ENCODE assay signal across 19 cellular contexts in the genomic region with DNA sequence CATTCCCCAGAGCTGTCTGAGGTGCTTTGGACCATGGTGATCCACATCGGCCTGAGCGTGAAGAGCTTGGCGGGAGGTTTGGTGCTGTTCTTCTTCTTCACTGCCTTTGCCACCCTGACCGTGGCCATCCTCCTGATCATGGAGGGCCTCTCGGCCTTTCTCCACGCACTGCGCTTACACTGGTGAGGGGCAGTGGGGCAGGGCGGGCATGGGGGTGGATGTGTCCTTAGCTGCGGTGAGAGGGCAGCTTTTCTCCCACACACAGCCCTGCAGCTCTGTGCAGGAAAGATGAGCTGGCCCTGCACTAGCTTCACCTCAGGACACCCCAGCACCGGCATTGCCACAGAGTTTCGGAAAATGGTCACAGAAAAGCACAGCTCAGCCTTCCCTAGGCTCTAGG. TPM values are rescaled to one million over a fixed set of nuclear protein-coding genes. Genes with fewer than 3 reads are reported as not detected.
DNase-seq lines count a peak whose midpoint lies in the region; ATAC-seq and TF ChIP-seq lines count a peak whose summit lies in the region.
"Had no signal": no experiment of that assay in that cellular context is flagged by ENCODE, and none has a peak within 500 bp of the region (broad histone marks: within the 10 kb centered on the region; RNA-seq: fewer than 3 reads in every experiment).

No MANE protein-coding gene starts in this region.

- peaks cover 13 to 29% of the 10 kb centered on the region in 2 donors for H3K36me3 ChIP-seq in ascending aorta
- H3K36me3 ChIP-seq in esophagus squamous epithelium: peaks cover 0 to 62% (median 14%) of the 10 kb centered on the region in 3 donors
- no peaks in the 10 kb centered on the region for H3K36me3 ChIP-seq in prostate gland
- H3K36me3 ChIP-seq in thyroid gland: peaks cover 9 to 13% of the 10 kb centered on the region in 2 donors
- H3K36me3 ChIP-seq in mesendoderm (ENCODE audit: control insufficient read depth, insufficient read depth, low read length): peaks cover 3% of the 10 kb centered on the region
- peaks cover 0 to 21% (median 3%) of the 10 kb centered on the region in 4 donors for H3K36me3 ChIP-seq in right lobe of liver

- no peak overlapping the region for H3K4me2 ChIP-seq in mesendoderm (ENCODE audit: low read length)

- 93 to 96% methylated on average over 5 to 9 of the region's 11 CpGs for WGBS in esophagus squamous epithelium, 2 donors
- 94% methylated on average over 11 of the region's 11 CpGs for whole genome bisulfite sequencing in prostate gland
- 92 to 97% methylated on average over 9 to 10 of the region's 11 CpGs for WGBS in thyroid gland, 2 donors
- WGBS in mesendoderm (ENCODE audit: extremely low coverage, insufficient coverage, low lambda C conversion rate): no CpG with 5 or more reads among the region's 11 CpGs
- no CpG with 5 or more reads among the region's 11 CpGs for WGBS in right lobe of liver (ENCODE audit: insufficient coverage, low coverage, low lambda C conversion rate, missing lambda C conversion rate)

- no peak overlapping the region for H3K4ac ChIP-seq in mesendoderm (ENCODE audit: low read depth, low read length)

- ATAC-seq in HG03280 (IDR thresholded peaks at IDR 0.05; ENCODE audit: unreplicated experiment) (no peak), right lobe of liver (no peak)
- ATAC-seq: Right ventricle myocardium inferior had no signal

- H3K9me3 ChIP-seq in ascending aorta (no peaks in the 10 kb centered on the region), esophagus squamous epithelium (no peaks in the 10 kb centered on the region), prostate gland (no peaks in the 10 kb centered on the region), thyroid gland (no peaks in the 10 kb centered on the region), right lobe of liver (no peaks in the 10 kb centered on the region)
- H3K9me3 ChIP-seq: BE2C had no signal

- H3K27ac ChIP-seq in ascending aorta (peak overlapping the region; percentile 73 to 96), esophagus squamous epithelium (peak overlapping the region in 3 of 4 donors; percentile 68 to 76 (median 73)), prostate gland (peak overlapping the region; percentile 52 to 58), thyroid gland (peak overlapping the region in 2 of 3 donors; percentile 56 to 76), mesendoderm (ENCODE audit: low read depth, low read length) (no peak overlapping the region), right lobe of liver (peak overlapping the region in 1 of 3 donors; percentile 72)
- H3K27ac ChIP-seq: GM23248, HL-60 had no signal

- no peak overlapping the region for H4K5ac ChIP-seq in mesendoderm (ENCODE audit: low read length)

- no peak overlapping the region for H2BK15ac ChIP-seq in mesendoderm (replicated peaks; ENCODE audit: low read depth)

- H3K79me2 ChIP-seq in mesendoderm (ENCODE audit: control insufficient read depth, insufficient read depth, low read length): no peaks in the 10 kb centered on the region

- H3K56ac ChIP-seq in mesendoderm (ENCODE audit: low read length): no peak overlapping the region

- H3K4me3 ChIP-seq in ascending aorta (no peak overlapping the region), esophagus squamous epithelium (no peak overlapping the region), prostate gland (no peak overlapping the region), thyroid gland (replicated peaks in 1 of 3) (no peak overlapping the region), mesendoderm (ENCODE audit: low read length) (no peak overlapping the region), right lobe of liver (no peak overlapping the region)
- H3K4me3 ChIP-seq: GM23248 had no signal

- H3K79me1 ChIP-seq in mesendoderm (ENCODE audit: low read length): no peaks in the 10 kb centered on the region

- H3K9ac ChIP-seq in mesendoderm (ENCODE audit: low read length): no peak overlapping the region
- H3K9ac ChIP-seq: GM23248 had no signal

- DNase-seq in ascending aorta (ENCODE audit: low spot score in 2 of 2) (no peak), esophagus squamous epithelium (lab: John Stamatoyannopoulos, UW) (no peak), prostate gland (ENCODE audit: low spot score) (no peak), thyroid gland (no peak), mesendoderm (no peak), SW 1271 (lab: John Stamatoyannopoulos, UW) (no peak), right lobe of liver (no peak)
- DNase-seq: BE2C; CD4-positive, alpha-beta memory T cell; DND-41; GDM1; GM23248; KBM-7; NCI-H1092; NCI-H187 treated with DMSO at 0.1 percent for 48 hours; NCI-H446 had no signal

- no peak overlapping the region for H3K23ac ChIP-seq in mesendoderm (ENCODE audit: low read length)

- H4K8ac ChIP-seq in mesendoderm (ENCODE audit: low read depth, low read length): no peak overlapping the region

- intact Hi-C loops in ascending aorta (cut with DNase I): no loop called here
- intact Hi-C loops in esophagus squamous epithelium (cut with DNase I): loop anchor here (5.0 to 10.0 kb wide), 2 partner anchors 37 to 89 kb away; a partner anchor contains a TSS
- intact Hi-C loops in prostate gland (cut with DNase I): loop anchor here (5.0 kb wide), 1 partner anchor 192 kb away; no protein-coding TSS in a partner anchor
- intact Hi-C loops in thyroid gland (cut with DNase I): no loop called here
- intact Hi-C loops in right lobe of liver (cut with DNase I): loop anchor here in 1 of 2 donors (5.0 to 10.0 kb wide), 2 partner anchors 92 to 189 kb away; a partner anchor contains a TSS

- H2AK5ac ChIP-seq in mesendoderm (ENCODE audit: low read length): no peak overlapping the region

- TF ChIP-seq POLR2A in esophagus squamous epithelium (IDR thresholded peaks at IDR 0.05): no peak
- TF ChIP-seq POLR2A in prostate gland (IDR thresholded peaks at IDR 0.05): no peak
- TF ChIP-seq POLR2A in thyroid gland (IDR thresholded peaks at IDR 0.05): no peak
- no peak for TF ChIP-seq POLR2A in right lobe of liver (IDR thresholded peaks at IDR 0.05)

- H3K4me1 ChIP-seq in ascending aorta (peaks cover 34 to 60% of the 10 kb centered on the region in 2 donors), esophagus squamous epithelium (peaks cover 21 to 57% (median 30%) of the 10 kb centered on the region in 3 donors), prostate gland (replicated peaks) (peaks cover 7% of the 10 kb centered on the region), thyroid gland (peaks cover 13 to 59% of the 10 kb centered on the region in 2 donors), mesendoderm (ENCODE audit: control insufficient read depth, low read depth, low read length) (peaks cover 2% of the 10 kb centered on the region), right lobe of liver (peaks cover 0 to 23% (median 4%) of the 10 kb centered on the region in 4 donors)

- no peak overlapping the region for H2BK120ac ChIP-seq in mesendoderm (ENCODE audit: low read depth, low read length)

- H2BK5ac ChIP-seq in mesendoderm (ENCODE audit: low read length): no peak overlapping the region

- H3K27me3 ChIP-seq in ascending aorta: no peaks in the 10 kb centered on the region
- H3K27me3 ChIP-seq in esophagus squamous epithelium: no peaks in the 10 kb centered on the region
- H3K27me3 ChIP-seq in prostate gland (replicated peaks; ENCODE audit: insufficient read depth): no peaks in the 10 kb centered on the region
- H3K27me3 ChIP-seq in thyroid gland: no peaks in the 10 kb centered on the region
- H3K27me3 ChIP-seq in mesendoderm (ENCODE audit: insufficient read depth, low read length, poor library complexity): no peaks in the 10 kb centered on the region
- no peaks in the 10 kb centered on the region for H3K27me3 ChIP-seq in right lobe of liver
- H3K27me3 ChIP-seq: BE2C had no signal

- TF ChIP-seq CTCF in ascending aorta (IDR thresholded peaks at IDR 0.05): no peak
- TF ChIP-seq CTCF in esophagus squamous epithelium (IDR thresholded peaks at IDR 0.05): no peak
- TF ChIP-seq CTCF in prostate gland (IDR thresholded peaks at IDR 0.05): no peak
- no peak for TF ChIP-seq CTCF in thyroid gland (IDR thresholded peaks at IDR 0.05)
- TF ChIP-seq CTCF in right lobe of liver (IDR thresholded peaks at IDR 0.05): no peak

- no peak overlapping the region for H3K18ac ChIP-seq in mesendoderm (ENCODE audit: low read length)

RNA-seq across cellular contexts. Expression of a gene that starts 21.8 kb away (rescaled TPM):
- total RNA-seq in ascending aorta: 94.7 TPM
- 10 to 100 TPM; 19.2 to 39.0 (median 26.5) TPM for total RNA-seq in esophagus squamous epithelium
- 100 to 1,000 TPM in 1 of 2 donors, 10 to 100 TPM in 1; 81.5 to 123 TPM for total RNA-seq in prostate gland
- total RNA-seq in thyroid gland: 100 to 1,000 TPM in 2 of 4 donors, 10 to 100 TPM in 2; 56.7 to 140 (median 101) TPM
- 9.6 TPM for polyA plus RNA-seq in mesendoderm (2013, experiment 1 of 2)
- polyA plus RNA-seq in mesendoderm (2013, experiment 2 of 2): 9.0 TPM
- 10 to 100 TPM; 36.4 to 81.6 (median 43.7) TPM for total RNA-seq in right lobe of liver

RNA-seq across cellular contexts. Expression of a gene that starts 38.4 kb away (rescaled TPM):
- total RNA-seq in ascending aorta (not detected), esophagus squamous epithelium (10 to 100 TPM in 1 of 4 donors, 1 to 10 TPM in 3; 3.0 to 11.8 (median 6.6) TPM), prostate gland (10 to 100 TPM in 1 of 2 donors, 1 to 10 TPM in 1; 4.1 to 16.2 TPM), thyroid gland (1 to 10 TPM in 2 of 4 donors, under 1 TPM in 2; 0.21 to 4.1 (median 1.3) TPM), right lobe of liver (1 to 10 TPM in 1 of 6 experiments, under 1 TPM in 5; 0.31 to 1.1 (median 0.87) TPM)
- polyA plus RNA-seq in mesendoderm (2013, experiment 1 of 2): 0.59 TPM
- polyA plus RNA-seq in mesendoderm (2013, experiment 2 of 2): 0.67 TPM

RNA-seq across cellular contexts. Expression of a gene that starts 47.7 kb away (rescaled TPM):
- 10.9 TPM for total RNA-seq in ascending aorta
- 10 to 100 TPM; 34.1 to 52.2 (median 46.5) TPM for total RNA-seq in esophagus squamous epithelium
- 10 to 100 TPM; 52.6 to 80.5 TPM for total RNA-seq in prostate gland
- 10 to 100 TPM; 32.7 to 60.9 (median 48.7) TPM for total RNA-seq in thyroid gland
- polyA plus RNA-seq in mesendoderm (2013, experiment 1 of 2): 113 TPM
- polyA plus RNA-seq in mesendoderm (2013, experiment 2 of 2): 116 TPM
- total RNA-seq in right lobe of liver: 10 to 100 TPM; 48.1 to 70.5 (median 60.9) TPM

RNA-seq across cellular contexts. Expression of a gene that starts 52.6 kb away (rescaled TPM):
- 15.8 TPM for total RNA-seq in ascending aorta
- total RNA-seq in esophagus squamous epithelium: 10 to 100 TPM; 34.0 to 47.9 (median 39.9) TPM
- total RNA-seq in prostate gland: 10 to 100 TPM; 28.1 to 52.3 TPM
- 10 to 100 TPM; 47.0 to 62.8 (median 52.9) TPM for total RNA-seq in thyroid gland
- 47.9 TPM for polyA plus RNA-seq in mesendoderm (2013, experiment 1 of 2)
- 45.7 TPM for polyA plus RNA-seq in mesendoderm (2013, experiment 2 of 2)
- 10 to 100 TPM; 34.5 to 46.2 (median 35.2) TPM for total RNA-seq in right lobe of liver

RNA-seq across cellular contexts. Expression of a gene that starts 55.6 kb away (rescaled TPM):
- total RNA-seq in ascending aorta (59.0 TPM), esophagus squamous epithelium (10 to 100 TPM; 35.9 to 62.7 (median 47.5) TPM), prostate gland (10 to 100 TPM; 78.0 to 80.3 TPM), thyroid gland (100 to 1,000 TPM in 2 of 4 donors, 10 to 100 TPM in 2; 75.5 to 195 (median 121) TPM), right lobe of liver (10 to 100 TPM; 36.4 to 66.0 (median 49.4) TPM)
- polyA plus RNA-seq in mesendoderm (2013, experiment 1 of 2): 16.1 TPM
- 16.7 TPM for polyA plus RNA-seq in mesendoderm (2013, experiment 2 of 2)

Comparison
In these comparisons a context has a peak if more than half of its experiments do, and no peak if none do; other contexts are left out.
1. intact Hi-C loops: an anchor here in esophagus squamous epithelium (5.0 to 10.0 kb wide) and prostate gland (5.0 kb wide); none called in ascending aorta and thyroid gland.